1 cellular context compared by ENCODE assay signal in the genomic region with DNA sequence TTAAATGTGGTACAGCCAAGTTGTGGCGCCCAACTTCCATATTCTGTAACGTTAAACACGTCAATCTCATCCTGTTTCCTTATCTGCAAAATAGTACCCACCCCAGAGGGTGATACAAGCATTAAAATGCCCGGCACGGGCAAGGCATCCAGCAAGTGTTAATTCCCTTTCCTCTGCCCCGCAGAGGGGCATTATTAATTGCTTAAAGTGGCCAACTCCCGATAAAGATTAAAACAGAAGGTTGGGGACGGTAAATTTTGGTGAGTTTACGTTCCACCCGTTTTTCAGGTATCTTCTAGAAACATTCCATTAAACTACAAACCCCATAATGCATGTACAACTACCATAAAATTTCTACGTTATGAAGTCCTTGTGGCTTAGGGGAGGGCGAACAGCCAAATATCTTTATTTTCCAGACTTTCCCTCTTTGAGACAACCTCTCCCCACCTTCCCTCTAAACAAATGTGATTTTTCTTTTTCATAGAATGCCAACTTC.
TF ChIP-seq lines count a peak whose summit lies in the region.

No MANE protein-coding gene starts in this region.

TF ChIP-seq in GM23338, 12 proteins besides CTCF, POLR2A, EP300 and RAD21 (continued from another document):
- TF ChIP-seq NANOG (IDR thresholded peaks at IDR 0.05; ENCODE audit: borderline replicate concordance) (no peak), EZH2 (IDR thresholded peaks at IDR 0.05; ENCODE audit: low read depth, unreplicated experiment) (no peak), ZNF114 (CRISPR knock-in tag; IDR thresholded peaks at IDR 0.05) (no peak)
